Comparison of ENCODE assay signal across 9 cellular contexts in the genomic region with DNA sequence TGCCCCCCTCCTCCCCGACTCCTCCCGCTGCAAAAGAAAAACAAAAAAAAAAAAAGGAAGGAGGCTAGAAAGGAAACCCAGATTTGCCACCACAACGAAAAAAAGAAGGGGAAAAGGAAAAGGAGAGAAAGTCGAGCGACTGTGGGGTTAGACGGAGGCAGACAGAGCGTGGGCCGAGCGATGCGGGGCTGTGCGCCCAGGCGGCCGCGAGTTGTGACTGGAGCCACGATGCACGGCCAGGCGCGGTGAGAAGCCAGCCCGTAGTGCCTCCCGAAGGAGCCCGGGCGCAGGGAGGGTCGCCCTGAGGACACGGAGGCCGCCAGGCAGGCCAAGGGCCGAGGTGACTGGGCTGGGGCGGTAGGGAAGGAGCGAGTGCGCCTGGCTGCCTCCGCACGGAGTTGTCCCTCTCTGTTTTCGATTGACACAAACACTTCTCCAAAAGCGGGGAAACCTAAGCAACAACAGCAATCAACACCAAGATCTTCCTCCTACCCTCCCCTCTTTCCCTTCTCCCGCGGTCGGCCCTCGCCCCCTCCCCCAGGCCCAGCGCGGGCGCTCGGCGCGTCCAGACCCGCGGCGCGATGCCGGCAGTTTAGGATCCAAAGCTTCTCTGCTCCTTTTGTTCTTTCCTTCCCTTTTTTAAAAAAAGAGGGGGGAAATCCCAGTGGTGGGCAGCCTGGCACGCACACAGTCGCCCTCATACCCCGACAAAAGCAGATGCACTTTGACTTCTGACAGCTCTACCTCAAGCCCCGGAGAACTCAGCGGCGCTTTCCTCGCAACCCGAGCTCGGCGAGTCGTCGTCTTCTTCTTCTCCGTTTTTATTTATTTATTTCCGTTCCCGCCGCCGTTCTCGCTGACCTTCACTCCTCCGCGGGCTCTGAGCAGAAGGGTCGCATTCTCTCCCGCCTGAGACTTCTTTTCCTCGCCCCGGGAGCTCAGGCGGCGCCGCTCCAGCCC. TPM values are rescaled to one million over a fixed set of nuclear protein-coding genes. Genes with fewer than 3 reads are reported as not detected.
A peak's percentile ranks its signal among the peaks of the same experiment; 100 is the strongest.
DNase-seq lines count a peak whose midpoint lies in the region; ATAC-seq and TF ChIP-seq lines count a peak whose summit lies in the region.
"Had no signal": no experiment of that assay in that cellular context is flagged by ENCODE, and none has a peak within 500 bp of the region (broad histone marks: within the 10 kb centered on the region; RNA-seq: fewer than 3 reads in every experiment).

A gene (plus strand): TSS at position 475 of the 960 bp plus-strand sequence. CDS start 723 bp downstream, outside the sequence.

- no peaks in the 10 kb centered on the region for H3K36me3 ChIP-seq in hepatocyte (replicated peaks; ENCODE audit: insufficient read depth, low read depth)
- H3K36me3 ChIP-seq: neutrophil had no signal

- H3K4me1 ChIP-seq in hepatocyte (ENCODE audit: insufficient read depth), result peaks cover 48% of the 10 kb centered on the region
- H3K4me1 ChIP-seq in foreskin keratinocyte, result no peaks in the 10 kb centered on the region

- no peak within 1 kb of the TSS for H3K4me3 ChIP-seq in hepatocyte

- peaks cover 6% of the 10 kb centered on the region for H4K20me1 ChIP-seq in hepatocyte (ENCODE audit: insufficient read depth, poor library complexity, severe bottlenecking)

- peak within 1 kb of the TSS; percentile 49 for H2AFZ ChIP-seq in hepatocyte

- H3K4me1 Mint-ChIP-seq in T-helper 17 cell, result peaks cover 62% of the 10 kb centered on the region
- H3K4me1 Mint-ChIP-seq in stimulated activated naive CD8-positive, alpha-beta T cell treated with anti-CD3 and anti-CD28 coated beads, Interleukin-15, amount 100 ng/mL, for 72 hours, result peaks cover 94% of the 10 kb centered on the region

- H3K4me3 Mint-ChIP-seq in T-helper 17 cell, result peak within 1 kb of the TSS; percentile 88
- H3K4me3 Mint-ChIP-seq in stimulated activated naive CD8-positive, alpha-beta T cell treated with anti-CD3 and anti-CD28 coated beads, Interleukin-15, amount 100 ng/mL, for 72 hours, result peak within 1 kb of the TSS; percentile 82 to 88

- H3K27ac Mint-ChIP-seq in T-helper 17 cell, result peak within 1 kb of the TSS; percentile 79
- H3K27ac Mint-ChIP-seq in stimulated activated naive CD8-positive, alpha-beta T cell treated with anti-CD3 and anti-CD28 coated beads, Interleukin-15, amount 100 ng/mL, for 72 hours, result no peak within 1 kb of the TSS

- H3K27me3 ChIP-seq in hepatocyte (peaks cover 97% of the 10 kb centered on the region), foreskin keratinocyte (peaks cover 98% of the 10 kb centered on the region)

- DNase-seq in activated CD4-positive, alpha-beta T cell treated with anti-CD3 and anti-CD28 coated beads for 48 hours, result peak; percentile 38
- no peak for DNase-seq in activated CD4-positive, alpha-beta T cell treated with anti-CD3 and anti-CD28 coated beads for 4 hours
- DNase-seq in T-helper 17 cell, result no peak
- DNase-seq in hepatocyte (ENCODE audit: low spot score), result no peak
- DNase-seq in stimulated activated naive CD8-positive, alpha-beta T cell treated with anti-CD3 and anti-CD28 coated beads, Interleukin-15, amount 100 ng/mL, for 72 hours, result peak in 1 of 2 donors; percentile 25
- DNase-seq in DMS153 treated with DMSO at 0.1 percent for 48 hours (lab: John Stamatoyannopoulos, UW; ENCODE audit: unreplicated experiment), result no peak
- DNase-seq in foreskin keratinocyte, result no peak

- H3K9me2 ChIP-seq in hepatocyte (replicated peaks; ENCODE audit: insufficient read depth), result no peaks in the 10 kb centered on the region

- peaks cover 10% of the 10 kb centered on the region for H3K36me3 Mint-ChIP-seq in T-helper 17 cell (ENCODE audit: low read depth)

- H3K9me3 ChIP-seq in T-helper 17 cell (ENCODE audit: control insufficient read depth, low read length, poor library complexity, severe bottlenecking), result no peaks in the 10 kb centered on the region
- H3K9me3 ChIP-seq in hepatocyte (ENCODE audit: low read depth), result no peaks in the 10 kb centered on the region
- H3K9me3 ChIP-seq: neutrophil had no signal

- no peaks in the 10 kb centered on the region for H3K9me3 Mint-ChIP-seq in stimulated activated naive CD8-positive, alpha-beta T cell treated with anti-CD3 and anti-CD28 coated beads, Interleukin-15, amount 100 ng/mL, for 72 hours

- no peak for TF ChIP-seq CTCF in hepatocyte (IDR thresholded peaks at IDR 0.05; ENCODE audit: poor library complexity)
- TF ChIP-seq CTCF in foreskin keratinocyte (conservative IDR thresholded peaks at IDR 0.05), result no peak

- ATAC-seq in T-helper 17 cell, result peak; percentile 32
- no peak for ATAC-seq in stimulated activated naive CD8-positive, alpha-beta T cell treated with anti-CD3 and anti-CD28 coated beads, Interleukin-15, amount 100 ng/mL, for 72 hours
- ATAC-seq in HG03097 (IDR thresholded peaks at IDR 0.05; ENCODE audit: low FRiP score, unreplicated experiment), result no peak
- no peak for ATAC-seq in foreskin keratinocyte

- H3K27me3 Mint-ChIP-seq in T-helper 17 cell, result peaks cover 86% of the 10 kb centered on the region
- peaks cover 100% of the 10 kb centered on the region for H3K27me3 Mint-ChIP-seq in stimulated activated naive CD8-positive, alpha-beta T cell treated with anti-CD3 and anti-CD28 coated beads, Interleukin-15, amount 100 ng/mL, for 72 hours

- H3K4me2 ChIP-seq in hepatocyte, result peak within 1 kb of the TSS; percentile 73

- H3K79me2 ChIP-seq in hepatocyte, result no peaks in the 10 kb centered on the region

- H3K27ac ChIP-seq in hepatocyte, result no peak within 1 kb of the TSS
- H3K27ac ChIP-seq in foreskin keratinocyte, result no peak within 1 kb of the TSS
- H3K27ac ChIP-seq: neutrophil had no signal

- 2% methylated on average over 62 of the region's 75 CpGs for WGBS in hepatocyte (ENCODE audit: low lambda C conversion rate, missing lambda C conversion rate)

RNA-seq across cellular contexts. Expression of the gene that starts here (rescaled TPM):
- total RNA-seq in T-helper 17 cell (not detected), hepatocyte (not detected in 2 replicates), foreskin keratinocyte (not detected in 2 replicates)
- polyA plus RNA-seq in hepatocyte (0.35 TPM in 1 of 2 replicates, not detected in the other), foreskin keratinocyte (0.02 TPM in 1 of 2 replicates, not detected in the other)

Comparison
In these comparisons a context has a peak if more than half of its experiments do, and no peak if none do; other contexts are left out.
1. Peak in ATAC-seq in T-helper 17 cell; RNA of the gene not detected or under 1 TPM.